ENCODE assay signal across 16 cellular contexts in the genomic region with DNA sequence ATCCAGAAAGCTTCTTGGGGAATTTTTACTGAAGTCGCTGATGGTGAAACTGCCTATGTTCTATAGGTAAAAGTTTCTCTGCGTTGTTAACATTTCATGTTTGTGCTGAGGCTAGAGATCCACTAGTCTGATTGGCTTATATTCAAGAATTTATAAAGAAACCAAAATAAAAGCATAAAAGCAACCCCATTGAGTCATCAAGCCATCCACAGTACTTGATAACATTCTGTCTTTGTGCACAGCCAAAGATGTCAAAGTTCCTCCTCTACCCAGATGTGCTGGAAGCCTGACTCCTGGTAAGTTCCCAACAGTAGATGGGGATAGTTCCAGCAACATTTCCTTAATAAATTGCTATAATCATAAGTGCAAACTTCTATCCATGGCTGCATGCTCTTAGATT.
DNase-seq lines count a peak whose midpoint lies in the region; ATAC-seq, FAIRE-seq and TF ChIP-seq lines count a peak whose summit lies in the region.
"Had no signal": no experiment of that assay in that cellular context is flagged by ENCODE, and none has a peak within 500 bp of the region (broad histone marks: within the 10 kb centered on the region; RNA-seq: fewer than 3 reads in every experiment).

No MANE protein-coding gene starts in this region.

- no peaks in the 10 kb centered on the region for H3K9me3 ChIP-seq in lung (ENCODE audit: control insufficient read depth in 2 of 2, insufficient read depth in 1 of 2, low read length in 1 of 2)
- H3K9me3 ChIP-seq: spleen, upper lobe of left lung had no signal

- H3K27me3 ChIP-seq in lung (ENCODE audit: control insufficient read depth, insufficient read depth): no peaks in the 10 kb centered on the region
- H3K27me3 ChIP-seq: spleen, upper lobe of left lung had no signal

- no peak for TF ChIP-seq POLR2A in GM12892 (IDR thresholded peaks at IDR 0.05; ENCODE audit: low read depth, low read length)

- no peaks in the 10 kb centered on the region for H3K36me3 ChIP-seq in lung (ENCODE audit: control insufficient read depth in 2 of 2, insufficient read depth in 2 of 2, low read length in 2 of 2)
- H3K36me3 ChIP-seq: spleen, upper lobe of left lung had no signal

- DNase-seq in A172 (ENCODE audit: low spot score) (peak; percentile 73), HS-5 (ENCODE audit: low read depth) (peak; percentile 50), dermis blood vessel endothelial cell (peak; percentile 62), lung (ENCODE audit: low spot score) (no peak), GM12892 (ENCODE audit: insufficient read length) (no peak), coronary artery (ENCODE audit: low spot score) (no peak), NCI-H2081 treated with DMSO at 0.1 percent for 48 hours (lab: John Stamatoyannopoulos, UW) (no peak)
- no peak for DNase-seq in activated T-cell treated with anti-CD3 and anti-CD28 coated beads, Interleukin-2, amount 50 U/mL, for 1 hour
- DNase-seq: ACHN, amygdala, DMS79 treated with DMSO at 0.1 percent for 48 hours, NCI-H146, NCI-H526 treated with DMSO at 0.1 percent for 48 hours, spleen, upper lobe of left lung had no signal

- 77 to 88% methylated on average over 2 of the region's 2 CpGs for WGBS in lung, 2 donors

- ATAC-seq in lung (ENCODE audit: insufficient read depth, low FRiP score): peak; percentile 50
- ATAC-seq: K562 had no signal

- FAIRE-seq in GM12892 (lab: Jason Lieb, UNC): no peak
- FAIRE-seq: K562 had no signal

- TF ChIP-seq CTCF in lung (IDR thresholded peaks at IDR 0.05; ENCODE audit: control extremely low read depth, extremely low read depth): no peak
- no peak for TF ChIP-seq CTCF in coronary artery (IDR thresholded peaks at IDR 0.05)

- H3K27ac ChIP-seq in lung (ENCODE audit: low read depth in 1 of 2, low read length in 1 of 2) (no peak overlapping the region), coronary artery (no peak overlapping the region)

- H3K4me3 ChIP-seq in lung (no peak overlapping the region), coronary artery (no peak overlapping the region)
- H3K4me3 ChIP-seq: K562, spleen, upper lobe of left lung had no signal

- H3K4me1 ChIP-seq in lung (ENCODE audit: control insufficient read depth in 2 of 2, insufficient read depth in 2 of 2, low read length in 2 of 2): peaks cover 9 to 11% of the 10 kb centered on the region in 2 donors

Comparison
In these comparisons a context has a peak if more than half of its experiments do, and no peak if none do; other contexts are left out.
1. DNase-seq: peak in A172 (single experiment), HS-5 (single experiment) and dermis blood vessel endothelial cell (single experiment); none in lung (single experiment), GM12892 (single experiment), coronary artery (single experiment), NCI-H2081 treated with DMSO at 0.1 percent for 48 hours (single experiment) and activated T-cell treated with anti-CD3 and anti-CD28 coated beads, Interleukin-2, amount 50 U/mL, for 1 hour (single experiment).